Comparison of ENCODE assay signal across 25 cellular contexts in the genomic region with DNA sequence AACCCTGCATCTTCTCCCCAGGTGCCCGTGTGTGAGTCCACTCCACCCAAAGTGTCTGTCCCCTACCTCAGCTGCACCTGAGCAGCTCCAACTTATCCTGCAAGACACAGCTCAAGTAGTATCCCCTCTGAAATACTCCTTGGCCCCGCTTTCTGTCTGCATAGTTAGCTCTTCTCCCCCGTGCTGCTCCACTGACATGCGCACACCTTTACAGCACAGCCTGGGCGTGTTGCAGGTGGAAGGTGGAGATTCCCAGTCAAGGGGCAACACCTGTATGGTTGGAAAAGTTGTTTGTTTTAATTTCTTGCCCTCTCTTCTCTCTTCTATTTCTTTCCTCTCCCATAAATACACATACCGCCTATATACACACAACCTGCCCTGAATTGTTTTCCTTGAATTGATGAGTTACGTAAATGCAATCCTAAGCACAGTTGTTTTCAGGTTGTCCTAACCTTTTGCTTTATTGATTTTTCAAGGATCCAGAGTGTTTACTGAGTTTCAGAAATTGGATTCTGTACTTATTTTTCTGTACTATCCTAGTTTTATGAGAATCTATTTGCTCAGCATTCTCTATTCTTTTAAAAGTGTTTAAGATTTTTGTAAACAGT. TPM values are rescaled to one million over a fixed set of nuclear protein-coding genes. Genes with fewer than 3 reads are reported as not detected.
DNase-seq lines count a peak whose midpoint lies in the region; ATAC-seq and TF ChIP-seq lines count a peak whose summit lies in the region.
"Had no signal": no experiment of that assay in that cellular context is flagged by ENCODE, and none has a peak within 500 bp of the region (broad histone marks: within the 10 kb centered on the region; RNA-seq: fewer than 3 reads in every experiment).

No MANE protein-coding gene starts in this region.

- no peak for TF ChIP-seq CTCF in progenitor cell of endocrine pancreas (IDR thresholded peaks at IDR 0.05; ENCODE audit: unreplicated experiment)

- ATAC-seq in SK-N-SH treated with all-trans-retinoic acid at 6 μM for 48 hours (peak; percentile 12; the same call in 1 of the 3 replicates), left lobe of liver (peak; percentile 83)
- ATAC-seq: activated T-cell treated with anti-CD3 and anti-CD28 coated beads, Interleukin-2, amount 50 U/mL, for 4 hours; GM12878 had no signal

- peaks cover 13% of the 10 kb centered on the region for H3K9me3 Mint-ChIP-seq in progenitor cell of endocrine pancreas (ENCODE audit: low read depth)
- H3K9me3 Mint-ChIP-seq: activated naive CD4-positive, alpha-beta T cell treated with anti-CD3 and anti-CD28 coated beads, Interleukin-2, amount 10 ng/mL, durations not matched to agents 7 days and 5 days; activated T-cell treated with anti-CD3 and anti-CD28 coated beads, Interleukin-2, amount 50 U/mL, for 4 hours had no signal

- H3K4me3 Mint-ChIP-seq in progenitor cell of endocrine pancreas (ENCODE audit: low read depth): no peak overlapping the region
- H3K4me3 Mint-ChIP-seq: activated naive CD4-positive, alpha-beta T cell treated with anti-CD3 and anti-CD28 coated beads, Interleukin-2, amount 10 ng/mL, durations not matched to agents 7 days and 5 days; activated T-cell treated with anti-CD3 and anti-CD28 coated beads, Interleukin-2, amount 50 U/mL, for 4 hours had no signal

- no peak overlapping the region for H3K27ac ChIP-seq in caudate nucleus (ENCODE audit: low read depth, low read length)
- H3K27ac ChIP-seq: 22Rv1, KMS-11, SK-N-MC had no signal

- peaks cover 10% of the 10 kb centered on the region for H3K36me3 Mint-ChIP-seq in progenitor cell of endocrine pancreas (ENCODE audit: insufficient read depth)
- H3K36me3 Mint-ChIP-seq: activated naive CD4-positive, alpha-beta T cell treated with anti-CD3 and anti-CD28 coated beads, Interleukin-2, amount 10 ng/mL, durations not matched to agents 7 days and 5 days had no signal

- H3K27me3 Mint-ChIP-seq in progenitor cell of endocrine pancreas: no peaks in the 10 kb centered on the region

- peak; percentile 24 for DNase-seq in DMS53 (lab: John Stamatoyannopoulos, UW)
- DNase-seq in DMS53 treated with DMSO at 0.1 percent for 48 hours (lab: John Stamatoyannopoulos, UW; ENCODE audit: unreplicated experiment): no peak
- no peak for DNase-seq in left lobe of liver (ENCODE audit: low spot score)
- DNase-seq in progenitor cell of endocrine pancreas (ENCODE audit: low spot score, unreplicated experiment): no peak
- DNase-seq in hippocampal formation (lab: John Stamatoyannopoulos, UW): no peak
- DNase-seq in caudate nucleus (lab: John Stamatoyannopoulos, UW): no peak
- no peak for DNase-seq in activated gamma-delta T cell (lab: John Stamatoyannopoulos, UW)
- DNase-seq: activated CD4-positive, alpha-beta T cell treated with anti-CD3 and anti-CD28 coated beads for 48 hours; activated naive CD4-positive, alpha-beta T cell treated with anti-CD3 and anti-CD28 coated beads, Interleukin-2, amount 10 ng/mL, durations not matched to agents 7 days and 5 days; activated T-cell treated with anti-CD3 and anti-CD28 coated beads, Interleukin-2, amount 50 U/mL, for 4 hours; brain microvascular endothelial cell; foreskin fibroblast; left cardiac atrium; NCI-H526 treated with DMSO at 0.1 percent for 48 hours; nucleus accumbens; small intestine; stimulated activated CD8-positive, alpha-beta memory T cell treated with anti-CD3 and anti-CD28 coated beads, Interleukin-4, amount 100 ng/mL, for 48 hours; stomach; T-helper 2 cell; thyroid gland had no signal

- peak overlapping the region; percentile 56 for H3K27ac Mint-ChIP-seq in progenitor cell of endocrine pancreas
- H3K27ac Mint-ChIP-seq: activated naive CD4-positive, alpha-beta T cell treated with anti-CD3 and anti-CD28 coated beads, Interleukin-2, amount 10 ng/mL, durations not matched to agents 7 days and 5 days had no signal

- peaks cover 27% of the 10 kb centered on the region for H3K4me1 Mint-ChIP-seq in progenitor cell of endocrine pancreas (ENCODE audit: low read depth)
- H3K4me1 Mint-ChIP-seq: activated naive CD4-positive, alpha-beta T cell treated with anti-CD3 and anti-CD28 coated beads, Interleukin-2, amount 10 ng/mL, durations not matched to agents 7 days and 5 days had no signal

TF ChIP-seq in SK-N-SH treated with all-trans-retinoic acid at 6 μM for 48 hours, 23 proteins besides CTCF, POLR2A, EP300 and RAD21 (continues in another document):
- TF ChIP-seq BACH2 (CRISPR knock-in tag; IDR thresholded peaks at IDR 0.05; ENCODE audit: borderline replicate concordance) (no peak), SNAI2 (CRISPR knock-in tag; IDR thresholded peaks at IDR 0.05) (no peak), ZNF565 (CRISPR knock-in tag; conservative IDR thresholded peaks at IDR 0.05; ENCODE audit: low read depth) (no peak), TCF4 (CRISPR knock-in tag; IDR thresholded peaks at IDR 0.05; ENCODE audit: borderline replicate concordance) (no peak), ZC3H10 (CRISPR knock-in tag; IDR thresholded peaks at IDR 0.05) (no peak), ZFP30 (CRISPR knock-in tag; IDR thresholded peaks at IDR 0.05) (no peak), OSR1 (CRISPR knock-in tag; IDR thresholded peaks at IDR 0.05) (no peak), ZNF8 (CRISPR knock-in tag; IDR thresholded peaks at IDR 0.05) (no peak), RARB (CRISPR knock-in tag; IDR thresholded peaks at IDR 0.05) (no peak), ISL1 (CRISPR knock-in tag; IDR thresholded peaks at IDR 0.05) (no peak), ESRRG (CRISPR knock-in tag; IDR thresholded peaks at IDR 0.05) (no peak), GLIS3 (CRISPR knock-in tag; IDR thresholded peaks at IDR 0.05) (no peak)
- TF ChIP-seq, protein P1, sequence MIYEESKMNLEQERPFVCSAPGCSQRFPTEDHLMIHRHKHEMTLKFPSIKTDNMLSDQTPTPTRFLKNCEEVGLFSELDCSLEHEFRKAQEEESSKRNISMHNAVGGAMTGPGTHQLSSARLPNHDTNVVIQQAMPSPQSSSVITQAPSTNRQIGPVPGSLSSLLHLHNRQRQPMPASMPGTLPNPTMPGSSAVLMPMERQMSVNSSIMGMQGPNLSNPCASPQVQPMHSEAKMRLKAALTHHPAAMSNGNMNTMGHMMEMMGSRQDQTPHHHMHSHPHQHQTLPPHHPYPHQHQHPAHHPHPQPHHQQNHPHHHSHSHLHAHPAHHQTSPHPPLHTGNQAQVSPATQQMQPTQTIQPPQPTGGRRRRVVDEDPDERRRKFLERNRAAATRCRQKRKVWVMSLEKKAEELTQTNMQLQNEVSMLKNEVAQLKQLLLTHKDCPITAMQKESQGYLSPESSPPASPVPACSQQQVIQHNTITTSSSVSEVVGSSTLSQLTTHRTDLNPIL (CRISPR knock-in tag; IDR thresholded peaks at IDR 0.05; ENCODE audit: low read depth): no peak
- TF ChIP-seq, protein P2, sequence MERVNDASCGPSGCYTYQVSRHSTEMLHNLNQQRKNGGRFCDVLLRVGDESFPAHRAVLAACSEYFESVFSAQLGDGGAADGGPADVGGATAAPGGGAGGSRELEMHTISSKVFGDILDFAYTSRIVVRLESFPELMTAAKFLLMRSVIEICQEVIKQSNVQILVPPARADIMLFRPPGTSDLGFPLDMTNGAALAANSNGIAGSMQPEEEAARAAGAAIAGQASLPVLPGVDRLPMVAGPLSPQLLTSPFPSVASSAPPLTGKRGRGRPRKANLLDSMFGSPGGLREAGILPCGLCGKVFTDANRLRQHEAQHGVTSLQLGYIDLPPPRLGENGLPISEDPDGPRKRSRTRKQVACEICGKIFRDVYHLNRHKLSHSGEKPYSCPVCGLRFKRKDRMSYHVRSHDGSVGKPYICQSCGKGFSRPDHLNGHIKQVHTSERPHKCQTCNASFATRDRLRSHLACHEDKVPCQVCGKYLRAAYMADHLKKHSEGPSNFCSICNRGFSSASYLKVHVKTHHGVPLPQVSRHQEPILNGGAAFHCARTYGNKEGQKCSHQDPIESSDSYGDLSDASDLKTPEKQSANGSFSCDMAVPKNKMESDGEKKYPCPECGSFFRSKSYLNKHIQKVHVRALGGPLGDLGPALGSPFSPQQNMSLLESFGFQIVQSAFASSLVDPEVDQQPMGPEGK (CRISPR knock-in tag; IDR thresholded peaks at IDR 0.05; ENCODE audit: borderline replicate concordance): no peak
- TF ChIP-seq, protein P3, sequence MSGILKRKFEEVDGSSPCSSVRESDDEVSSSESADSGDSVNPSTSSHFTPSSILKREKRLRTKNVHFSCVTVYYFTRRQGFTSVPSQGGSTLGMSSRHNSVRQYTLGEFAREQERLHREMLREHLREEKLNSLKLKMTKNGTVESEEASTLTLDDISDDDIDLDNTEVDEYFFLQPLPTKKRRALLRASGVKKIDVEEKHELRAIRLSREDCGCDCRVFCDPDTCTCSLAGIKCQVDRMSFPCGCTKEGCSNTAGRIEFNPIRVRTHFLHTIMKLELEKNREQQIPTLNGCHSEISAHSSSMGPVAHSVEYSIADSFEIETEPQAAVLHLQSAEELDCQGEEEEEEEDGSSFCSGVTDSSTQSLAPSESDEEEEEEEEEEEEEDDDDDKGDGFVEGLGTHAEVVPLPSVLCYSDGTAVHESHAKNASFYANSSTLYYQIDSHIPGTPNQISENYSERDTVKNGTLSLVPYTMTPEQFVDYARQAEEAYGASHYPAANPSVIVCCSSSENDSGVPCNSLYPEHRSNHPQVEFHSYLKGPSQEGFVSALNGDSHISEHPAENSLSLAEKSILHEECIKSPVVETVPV (CRISPR knock-in tag; IDR thresholded peaks at IDR 0.05): no peak
- TF ChIP-seq, protein P4, sequence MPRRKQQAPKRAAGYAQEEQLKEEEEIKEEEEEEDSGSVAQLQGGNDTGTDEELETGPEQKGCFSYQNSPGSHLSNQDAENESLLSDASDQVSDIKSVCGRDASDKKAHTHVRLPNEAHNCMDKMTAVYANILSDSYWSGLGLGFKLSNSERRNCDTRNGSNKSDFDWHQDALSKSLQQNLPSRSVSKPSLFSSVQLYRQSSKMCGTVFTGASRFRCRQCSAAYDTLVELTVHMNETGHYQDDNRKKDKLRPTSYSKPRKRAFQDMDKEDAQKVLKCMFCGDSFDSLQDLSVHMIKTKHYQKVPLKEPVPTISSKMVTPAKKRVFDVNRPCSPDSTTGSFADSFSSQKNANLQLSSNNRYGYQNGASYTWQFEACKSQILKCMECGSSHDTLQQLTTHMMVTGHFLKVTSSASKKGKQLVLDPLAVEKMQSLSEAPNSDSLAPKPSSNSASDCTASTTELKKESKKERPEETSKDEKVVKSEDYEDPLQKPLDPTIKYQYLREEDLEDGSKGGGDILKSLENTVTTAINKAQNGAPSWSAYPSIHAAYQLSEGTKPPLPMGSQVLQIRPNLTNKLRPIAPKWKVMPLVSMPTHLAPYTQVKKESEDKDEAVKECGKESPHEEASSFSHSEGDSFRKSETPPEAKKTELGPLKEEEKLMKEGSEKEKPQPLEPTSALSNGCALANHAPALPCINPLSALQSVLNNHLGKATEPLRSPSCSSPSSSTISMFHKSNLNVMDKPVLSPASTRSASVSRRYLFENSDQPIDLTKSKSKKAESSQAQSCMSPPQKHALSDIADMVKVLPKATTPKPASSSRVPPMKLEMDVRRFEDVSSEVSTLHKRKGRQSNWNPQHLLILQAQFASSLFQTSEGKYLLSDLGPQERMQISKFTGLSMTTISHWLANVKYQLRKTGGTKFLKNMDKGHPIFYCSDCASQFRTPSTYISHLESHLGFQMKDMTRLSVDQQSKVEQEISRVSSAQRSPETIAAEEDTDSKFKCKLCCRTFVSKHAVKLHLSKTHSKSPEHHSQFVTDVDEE (CRISPR knock-in tag; IDR thresholded peaks at IDR 0.05): no peak

RNA-seq across cellular contexts. Expression of a gene that starts 14.9 kb away (rescaled TPM):
- total RNA-seq in left lobe of liver (32.2 TPM), progenitor cell of endocrine pancreas (44.4 and 46.0 TPM in 2 replicates)
